Comparison of ENCODE assay signal across 10 cellular contexts in the genomic region with DNA sequence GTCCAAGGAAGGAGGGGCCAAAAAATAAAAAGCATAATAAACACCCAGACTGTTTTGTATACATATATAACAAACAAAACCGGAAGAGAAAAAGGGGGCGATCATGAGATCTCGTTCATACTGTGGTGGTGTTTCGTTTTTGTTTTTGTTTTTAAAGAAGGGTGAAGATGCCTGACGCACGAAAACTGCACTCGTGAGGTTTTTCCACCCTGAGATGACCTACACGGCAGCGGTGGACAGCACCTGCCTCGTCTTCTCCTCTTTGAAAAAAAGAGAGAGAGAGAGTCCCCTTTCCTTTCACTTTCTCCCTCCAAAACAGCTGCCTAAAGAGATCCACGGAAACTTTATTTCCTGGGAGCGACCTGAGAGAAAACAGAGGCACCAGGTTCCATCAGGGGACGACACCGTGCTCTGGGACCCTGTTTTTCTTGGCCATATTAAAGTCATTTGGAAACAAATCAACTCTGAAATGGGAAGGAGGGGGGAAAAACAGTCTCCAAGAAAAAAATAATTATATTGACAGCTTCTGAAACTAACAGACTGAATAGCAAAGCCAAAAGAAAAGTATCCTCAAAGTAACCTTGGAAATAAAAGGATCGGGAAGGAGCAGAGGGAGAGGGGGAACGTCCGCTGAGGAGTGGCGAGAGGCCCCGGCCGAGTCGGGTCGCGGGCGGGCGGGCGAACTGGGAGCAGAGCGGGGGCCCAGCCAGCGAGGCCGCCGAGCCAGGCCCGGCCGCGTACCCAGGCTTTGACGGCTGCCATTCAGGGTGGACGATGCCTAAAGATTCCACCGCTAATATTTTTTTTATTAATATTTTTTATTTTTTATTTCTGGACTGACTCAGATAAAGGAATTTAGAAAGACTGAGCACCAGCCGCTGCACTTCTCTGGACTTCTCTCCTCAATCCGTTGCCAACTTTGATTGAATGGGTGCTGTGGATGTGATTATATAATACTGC. TPM values are rescaled to one million over a fixed set of nuclear protein-coding genes. Genes with fewer than 3 reads are reported as not detected.
DNase-seq lines count a peak whose midpoint lies in the region; ATAC-seq and TF ChIP-seq lines count a peak whose summit lies in the region.
"Had no signal": no experiment of that assay in that cellular context is flagged by ENCODE, and none has a peak within 500 bp of the region (broad histone marks: within the 10 kb centered on the region; RNA-seq: fewer than 3 reads in every experiment).

No MANE protein-coding gene starts in this region.

- TF ChIP-seq CTCF in CD14-positive monocyte (IDR thresholded peaks at IDR 0.05): no peak

- no peak overlapping the region for H3K27ac Mint-ChIP-seq in CD14-positive monocyte
- H3K27ac Mint-ChIP-seq in naive thymus-derived CD8-positive, alpha-beta T cell: peak overlapping the region in 1 of 10 donors; percentile 40

- H3K9me3 Mint-ChIP-seq in CD14-positive monocyte: peaks cover 0 to 39% (median 32%) of the 10 kb centered on the region in 7 donors
- H3K9me3 Mint-ChIP-seq in naive thymus-derived CD8-positive, alpha-beta T cell: peaks cover 6 to 49% (median 22%) of the 10 kb centered on the region in 9 donors

- POLR2A ChIA-PET in naive thymus-derived CD8-positive, alpha-beta T cell (lab: Charles Lee): no interaction called here

- ATAC-seq in GM19324 (IDR thresholded peaks at IDR 0.05; ENCODE audit: low FRiP score, unreplicated experiment) (peak; percentile 47), GM19035 (IDR thresholded peaks at IDR 0.05; ENCODE audit: unreplicated experiment) (no peak), HG03565 (IDR thresholded peaks at IDR 0.05; ENCODE audit: unreplicated experiment) (no peak), GM19463 (IDR thresholded peaks at IDR 0.05; ENCODE audit: unreplicated experiment) (no peak)
- ATAC-seq in naive thymus-derived CD8-positive, alpha-beta T cell: no peak

- peaks cover 80 to 89% (median 85%) of the 10 kb centered on the region in 3 donors for H3K27me3 Mint-ChIP-seq in CD14-positive monocyte (ENCODE audit: low read depth in 3 of 3)
- peaks cover 50 to 83% (median 69%) of the 10 kb centered on the region in 5 donors for H3K27me3 Mint-ChIP-seq in naive thymus-derived CD8-positive, alpha-beta T cell

- peaks cover 19 to 26% of the 10 kb centered on the region in 2 donors for H3K36me3 Mint-ChIP-seq in CD14-positive monocyte
- H3K36me3 Mint-ChIP-seq in naive thymus-derived CD8-positive, alpha-beta T cell: peaks cover 20 to 38% (median 26%) of the 10 kb centered on the region in 3 donors

- intact Hi-C loops in CD14-positive monocyte (cut with micrococcal nuclease): no loop called here

- no peak for DNase-seq in CD14-positive monocyte (ENCODE audit: low spot score)
- peak; percentile 51 for DNase-seq in astrocyte of the hippocampus (ENCODE audit: low read depth, low spot score)
- DNase-seq in naive thymus-derived CD8-positive, alpha-beta T cell: no peak
- no peak for DNase-seq in NCI-H446 (lab: John Stamatoyannopoulos, UW)
- DNase-seq: EL, Right ventricle myocardium superior had no signal

- peak overlapping the region; percentile 73 to 91 for H3K4me3 Mint-ChIP-seq in CD14-positive monocyte
- H3K4me3 Mint-ChIP-seq in naive thymus-derived CD8-positive, alpha-beta T cell: peak overlapping the region; percentile 51 to 83 (median 76)

- H3K4me1 Mint-ChIP-seq in CD14-positive monocyte: peaks cover 45% of the 10 kb centered on the region
- H3K4me1 Mint-ChIP-seq in naive thymus-derived CD8-positive, alpha-beta T cell: peaks cover 17 to 48% (median 39%) of the 10 kb centered on the region in 4 donors

RNA-seq across cellular contexts. Expression of a gene that starts 3.6 kb away (rescaled TPM):
- not detected for polyA plus RNA-seq in CD14-positive monocyte
- total RNA-seq in naive thymus-derived CD8-positive, alpha-beta T cell: not detected
- polyA plus RNA-seq in naive thymus-derived CD8-positive, alpha-beta T cell: not detected
- total RNA-seq: Right ventricle myocardium superior had no signal
